In genomic region chr22:28542980-28543621, GRCh38 we compare ENCODE assay signal across 23 cellular contexts.
DNase-seq lines count a peak whose midpoint lies in the region; ATAC-seq, FAIRE-seq and TF ChIP-seq lines count a peak whose summit lies in the region.
"Had no signal": no experiment of that assay in that cellular context is flagged by ENCODE, and none has a peak within 500 bp of the region (broad histone marks: within the 10 kb centered on the region; RNA-seq: fewer than 3 reads in every experiment).

No MANE protein-coding gene starts in this region.

- no peak for DNase-seq in HepG2 (ENCODE audit: low spot score)
- no peak for DNase-seq in right lobe of liver
- no peak for DNase-seq in endodermal cell
- DNase-seq: AML-193; BE2C; C1 segment of cervical spinal cord; Calu3; CD4-positive, alpha-beta memory T cell; CD4-positive, CD25-positive, alpha-beta regulatory T cell; CD8-positive, alpha-beta memory T cell; COR-L47; DMS79 treated with DMSO at 0.1 percent for 48 hours; GF-D8 had no signal

- H3K27ac ChIP-seq in HepG2 (ENCODE audit: extremely low read length, insufficient read depth, low read length) (no peak overlapping the region), right lobe of liver (no peak overlapping the region), HEK293 (ENCODE audit: extremely low read depth, low read depth, low read length) (no peak overlapping the region), endodermal cell (ENCODE audit: low read depth, low read length) (no peak overlapping the region)
- H3K27ac ChIP-seq: 22Rv1, A549, BLaER1 had no signal

- H3K36me3 Mint-ChIP-seq in endodermal cell (ENCODE audit: low read depth), result peaks cover 2% of the 10 kb centered on the region
- H3K36me3 Mint-ChIP-seq: CD14-positive monocyte; CD4-positive, alpha-beta memory T cell; CD4-positive, CD25-positive, alpha-beta regulatory T cell had no signal

- no peaks in the 10 kb centered on the region for H3K27me3 Mint-ChIP-seq in endodermal cell (ENCODE audit: insufficient read depth)

- H3K4me1 ChIP-seq in HepG2 (ENCODE audit: insufficient read depth, low read length), result no peaks in the 10 kb centered on the region
- H3K4me1 ChIP-seq in right lobe of liver, result no peaks in the 10 kb centered on the region
- H3K4me1 ChIP-seq in HEK293 (ENCODE audit: control insufficient read depth, insufficient read depth, low read length), result no peaks in the 10 kb centered on the region
- no peaks in the 10 kb centered on the region for H3K4me1 ChIP-seq in endodermal cell (ENCODE audit: control insufficient read depth, insufficient read depth, low read length)
- H3K4me1 ChIP-seq: BE2C, BLaER1 had no signal

- H4K20me1 ChIP-seq in HepG2 (ENCODE audit: insufficient read depth, low read length), result no peaks in the 10 kb centered on the region
- H4K20me1 ChIP-seq: BLaER1 had no signal

- H3K9me3 ChIP-seq in HepG2 (ENCODE audit: low read length) (no peaks in the 10 kb centered on the region), right lobe of liver (no peaks in the 10 kb centered on the region), HEK293 (ENCODE audit: control insufficient read depth, insufficient read depth, low read depth, low read length) (no peaks in the 10 kb centered on the region), endodermal cell (ENCODE audit: control insufficient read depth, low read length) (peaks cover 12% of the 10 kb centered on the region)
- H3K9me3 ChIP-seq: A549, BE2C had no signal

- H2AFZ ChIP-seq in HepG2 (ENCODE audit: low read length), result no peak overlapping the region

- FAIRE-seq in HepG2 (lab: Jason Lieb, UNC), result no peak
- FAIRE-seq: A549, D721Med, GM12891, GM19239 had no signal

- CTCF ChIA-PET in HepG2 (lab: Yijun Ruan, JAX; ENCODE audit: low intra/inter-chr PET ratio, low total read pairs) (no interaction called here), HEK293 (lab: Yijun Ruan, JAX) (no interaction called here)

- POLR2A ChIA-PET in HepG2 (lab: Yijun Ruan, JAX) (no interaction called here), HEK293 (lab: Yijun Ruan, JAX) (no interaction called here)

- no peak overlapping the region for H3K4me3 ChIP-seq in HepG2 (replicated peaks in 1 of 3; ENCODE audit: insufficient read depth in 1 of 3, low read depth in 2 of 3, low read length in 3 of 3)
- no peak overlapping the region for H3K4me3 ChIP-seq in right lobe of liver
- no peak overlapping the region for H3K4me3 ChIP-seq in HEK293 (ENCODE audit: low read depth, low read length)
- H3K4me3 ChIP-seq in endodermal cell (ENCODE audit: low read length), result peak overlapping the region; percentile 33
- H3K4me3 ChIP-seq: A549, BLaER1 had no signal

- no peak overlapping the region for H3K4me2 ChIP-seq in HepG2 (ENCODE audit: low read depth, low read length)
- H3K4me2 ChIP-seq: A549, BLaER1 had no signal

- TF ChIP-seq EP300 in HepG2 (IDR thresholded peaks at IDR 0.05; ENCODE audit: low read depth in 2 of 2, low read length in 2 of 2), result no peak
- TF ChIP-seq EP300 in HepG2 (CRISPR knock-in tag; IDR thresholded peaks at IDR 0.05; ENCODE audit: borderline replicate concordance), result no peak

- peaks cover 5% of the 10 kb centered on the region for H3K4me1 Mint-ChIP-seq in endodermal cell
- H3K4me1 Mint-ChIP-seq: CD14-positive monocyte; CD4-positive, alpha-beta memory T cell; CD4-positive, CD25-positive, alpha-beta regulatory T cell; CD8-positive, alpha-beta memory T cell had no signal

- in situ Hi-C loops in HepG2 (cut with HindIII; ENCODE audit: extremely low pct_ligation_motif_present, low pct_unique_long_range_greater_than_20kb), result no loop called here

- TF ChIP-seq POLR2A in HepG2 (IDR thresholded peaks at IDR 0.05; ENCODE audit: insufficient read depth in 1 of 2, low read depth in 2 of 2, low read length in 2 of 2) (no peak), right lobe of liver (IDR thresholded peaks at IDR 0.05) (no peak)

- ATAC-seq in HepG2 (no peak), right lobe of liver (no peak), HG03159 (IDR thresholded peaks at IDR 0.05; ENCODE audit: unreplicated experiment) (no peak), HG02981 (IDR thresholded peaks at IDR 0.05; ENCODE audit: unreplicated experiment) (no peak)
- ATAC-seq: A549 had no signal

- peaks cover 16% of the 10 kb centered on the region for H3K9me3 Mint-ChIP-seq in endodermal cell

- TF ChIP-seq CTCF in HepG2 (CRISPR knock-in tag; IDR thresholded peaks at IDR 0.05) (no peak), right lobe of liver (IDR thresholded peaks at IDR 0.05) (no peak), HEK293 (tag by site-specific recombination; IDR thresholded peaks at IDR 0.05) (no peak), endodermal cell (conservative IDR thresholded peaks at IDR 0.05) (no peak)

- WGBS in HepG2 (ENCODE audit: low lambda C conversion rate), result 100% methylated on average over 1 of the region's 1 CpG
- no CpG with 5 or more reads among the region's 1 CpG for WGBS in right lobe of liver (ENCODE audit: insufficient coverage, low coverage, low lambda C conversion rate, missing lambda C conversion rate)
- WGBS in endodermal cell (ENCODE audit: insufficient coverage in 1 of 2, insufficient read length in 1 of 2), 2 experiments, result 89% methylated on average over 1 of the region's 1 CpG; no CpG with 5 or more reads in 1 of the 2 experiments

- H3K36me3 ChIP-seq in HepG2 (replicated peaks in 1 of 2; ENCODE audit: control insufficient read depth in 1 of 2, insufficient read depth in 2 of 2, low read length in 2 of 2) (no peaks in the 10 kb centered on the region), right lobe of liver (no peaks in the 10 kb centered on the region), HEK293 (ENCODE audit: control insufficient read depth in 2 of 2, insufficient read depth in 1 of 2, low read length in 2 of 2) (no peaks in the 10 kb centered on the region), endodermal cell (ENCODE audit: control insufficient read depth, insufficient read depth, low read length) (no peaks in the 10 kb centered on the region)
- H3K36me3 ChIP-seq: BE2C, BLaER1 had no signal

- H3K27me3 ChIP-seq in HepG2 (ENCODE audit: control insufficient read depth in 1 of 2, insufficient read depth in 2 of 2, low read length in 2 of 2) (no peaks in the 10 kb centered on the region), right lobe of liver (no peaks in the 10 kb centered on the region), endodermal cell (ENCODE audit: control insufficient read depth, insufficient read depth, low read length, poor library complexity, severe bottlenecking) (no peaks in the 10 kb centered on the region)
- H3K27me3 ChIP-seq: BE2C, BLaER1 had no signal

- H3K79me2 ChIP-seq in HepG2 (ENCODE audit: insufficient read depth, low read length), result peaks cover 2% of the 10 kb centered on the region

- intact Hi-C loops in HepG2 (cut with micrococcal nuclease; ENCODE audit: unreplicated experiment), result no loop called here
- intact Hi-C loops in right lobe of liver (cut with DNase I), result no loop called here

- H3K9ac ChIP-seq in HepG2 (ENCODE audit: insufficient read depth, low read depth, low read length), result no peak overlapping the region
- H3K9ac ChIP-seq in endodermal cell (ENCODE audit: extremely low read depth, low read length, poor library complexity, severe bottlenecking), result no peak overlapping the region
- H3K9ac ChIP-seq: BLaER1 had no signal

- no peak overlapping the region for H3K27ac Mint-ChIP-seq in endodermal cell
- H3K27ac Mint-ChIP-seq: CD14-positive monocyte; CD4-positive, alpha-beta memory T cell; CD4-positive, CD25-positive, alpha-beta regulatory T cell; CD8-positive, alpha-beta memory T cell had no signal

- TF ChIP-seq RAD21 in HepG2 (CRISPR knock-in tag; IDR thresholded peaks at IDR 0.05), result no peak

- BruUV-seq in HepG2 (replicated peaks; lab: Mats Ljungman, UMichigan), result no TSS peak

- H3K4me3 Mint-ChIP-seq in endodermal cell, result no peak overlapping the region
- H3K4me3 Mint-ChIP-seq: CD14-positive monocyte; CD4-positive, alpha-beta memory T cell; CD4-positive, CD25-positive, alpha-beta regulatory T cell; CD8-positive, alpha-beta memory T cell had no signal

TF ChIP-seq in HepG2, 621 proteins besides CTCF, POLR2A, EP300 and RAD21:
- peak; percentile 63 for TF ChIP-seq ZNF121 (CRISPR knock-in tag; IDR thresholded peaks at IDR 0.05)
- no peak for TF ChIP-seq GLMP (CRISPR knock-in tag; IDR thresholded peaks at IDR 0.05; ENCODE audit: borderline replicate concordance)

TF ChIP-seq in HEK293, 187 proteins besides CTCF, POLR2A, EP300 and RAD21 (continues in another document):
- TF ChIP-seq OVOL3 (tag by site-specific recombination; IDR thresholded peaks at IDR 0.05) (no peak), KLF9 (tag by site-specific recombination; IDR thresholded peaks at IDR 0.05; ENCODE audit: low read depth) (no peak), ZNF501 (tag by site-specific recombination; IDR thresholded peaks at IDR 0.05) (no peak), RBAK (tag by site-specific recombination; IDR thresholded peaks at IDR 0.05) (no peak), ZNF513 (tag by site-specific recombination; IDR thresholded peaks at IDR 0.05) (peak; percentile 95), ZNF555 (tag by site-specific recombination; conservative IDR thresholded peaks at IDR 0.05) (no peak), ZNF768 (tag by site-specific recombination; IDR thresholded peaks at IDR 0.05) (no peak), ZNF747 (tag by site-specific recombination; IDR thresholded peaks at IDR 0.05) (no peak), ZNF530 (tag by site-specific recombination; IDR thresholded peaks at IDR 0.05; ENCODE audit: low read depth) (no peak), ZNF121 (tag by site-specific recombination; IDR thresholded peaks at IDR 0.05) (peak; percentile 91)

Comparison
In these comparisons a context has a peak if more than half of its experiments do, and no peak if none do; other contexts are left out.
1. Of the 63 proteins assayed by ChIP-seq in both HepG2 and HEK293: peak only in HepG2: none; only in HEK293: ZNF513; in both: ZNF121; in neither: 61.